Comparison of ENCODE assay signal across 2 cellular contexts in the genomic region with DNA sequence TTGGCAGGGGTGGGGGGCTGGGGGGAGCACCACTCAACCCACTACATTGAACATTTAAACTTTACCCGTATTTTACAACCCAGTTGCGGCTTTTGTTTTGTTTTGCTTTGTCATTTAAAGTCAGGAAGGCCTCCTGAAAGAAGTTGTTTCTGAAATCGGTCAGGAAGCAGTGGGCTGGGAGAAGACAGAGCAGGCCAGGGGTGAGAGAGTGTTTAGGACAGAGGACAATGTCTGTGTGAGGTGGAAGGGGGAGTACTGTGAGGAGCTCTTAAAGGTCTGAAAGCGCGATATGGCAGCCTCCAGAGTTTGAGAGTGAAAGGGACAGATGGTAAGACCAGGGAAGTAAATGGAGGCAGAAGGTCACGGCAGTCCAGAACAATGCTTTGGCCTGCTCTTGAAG.
TF ChIP-seq lines count a peak whose summit lies in the region.

No MANE protein-coding gene starts in this region.

TF ChIP-seq in GM23338, 12 proteins besides CTCF, POLR2A, EP300 and RAD21 (continues in another document):
- TF ChIP-seq POLR2AphosphoS5 (IDR thresholded peaks at IDR 0.05; ENCODE audit: low read depth) (no peak), ZNF331 (CRISPR knock-in tag; IDR thresholded peaks at IDR 0.05; ENCODE audit: low read depth) (no peak), STAT1 (IDR thresholded peaks at IDR 0.05; ENCODE audit: unreplicated experiment) (no peak), JUNB (IDR thresholded peaks at IDR 0.05; ENCODE audit: unreplicated experiment) (no peak), ZNF114 (CRISPR knock-in tag; IDR thresholded peaks at IDR 0.05) (no peak), CREB1 (CRISPR knock-in tag; IDR thresholded peaks at IDR 0.05; ENCODE audit: low read depth) (no peak), NANOG (IDR thresholded peaks at IDR 0.05; ENCODE audit: borderline replicate concordance) (no peak)
- TF ChIP-seq, protein P1, sequence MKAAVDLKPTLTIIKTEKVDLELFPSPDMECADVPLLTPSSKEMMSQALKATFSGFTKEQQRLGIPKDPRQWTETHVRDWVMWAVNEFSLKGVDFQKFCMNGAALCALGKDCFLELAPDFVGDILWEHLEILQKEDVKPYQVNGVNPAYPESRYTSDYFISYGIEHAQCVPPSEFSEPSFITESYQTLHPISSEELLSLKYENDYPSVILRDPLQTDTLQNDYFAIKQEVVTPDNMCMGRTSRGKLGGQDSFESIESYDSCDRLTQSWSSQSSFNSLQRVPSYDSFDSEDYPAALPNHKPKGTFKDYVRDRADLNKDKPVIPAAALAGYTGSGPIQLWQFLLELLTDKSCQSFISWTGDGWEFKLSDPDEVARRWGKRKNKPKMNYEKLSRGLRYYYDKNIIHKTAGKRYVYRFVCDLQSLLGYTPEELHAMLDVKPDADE (IDR thresholded peaks at IDR 0.05) = no peak
- TF ChIP-seq, protein P2, sequence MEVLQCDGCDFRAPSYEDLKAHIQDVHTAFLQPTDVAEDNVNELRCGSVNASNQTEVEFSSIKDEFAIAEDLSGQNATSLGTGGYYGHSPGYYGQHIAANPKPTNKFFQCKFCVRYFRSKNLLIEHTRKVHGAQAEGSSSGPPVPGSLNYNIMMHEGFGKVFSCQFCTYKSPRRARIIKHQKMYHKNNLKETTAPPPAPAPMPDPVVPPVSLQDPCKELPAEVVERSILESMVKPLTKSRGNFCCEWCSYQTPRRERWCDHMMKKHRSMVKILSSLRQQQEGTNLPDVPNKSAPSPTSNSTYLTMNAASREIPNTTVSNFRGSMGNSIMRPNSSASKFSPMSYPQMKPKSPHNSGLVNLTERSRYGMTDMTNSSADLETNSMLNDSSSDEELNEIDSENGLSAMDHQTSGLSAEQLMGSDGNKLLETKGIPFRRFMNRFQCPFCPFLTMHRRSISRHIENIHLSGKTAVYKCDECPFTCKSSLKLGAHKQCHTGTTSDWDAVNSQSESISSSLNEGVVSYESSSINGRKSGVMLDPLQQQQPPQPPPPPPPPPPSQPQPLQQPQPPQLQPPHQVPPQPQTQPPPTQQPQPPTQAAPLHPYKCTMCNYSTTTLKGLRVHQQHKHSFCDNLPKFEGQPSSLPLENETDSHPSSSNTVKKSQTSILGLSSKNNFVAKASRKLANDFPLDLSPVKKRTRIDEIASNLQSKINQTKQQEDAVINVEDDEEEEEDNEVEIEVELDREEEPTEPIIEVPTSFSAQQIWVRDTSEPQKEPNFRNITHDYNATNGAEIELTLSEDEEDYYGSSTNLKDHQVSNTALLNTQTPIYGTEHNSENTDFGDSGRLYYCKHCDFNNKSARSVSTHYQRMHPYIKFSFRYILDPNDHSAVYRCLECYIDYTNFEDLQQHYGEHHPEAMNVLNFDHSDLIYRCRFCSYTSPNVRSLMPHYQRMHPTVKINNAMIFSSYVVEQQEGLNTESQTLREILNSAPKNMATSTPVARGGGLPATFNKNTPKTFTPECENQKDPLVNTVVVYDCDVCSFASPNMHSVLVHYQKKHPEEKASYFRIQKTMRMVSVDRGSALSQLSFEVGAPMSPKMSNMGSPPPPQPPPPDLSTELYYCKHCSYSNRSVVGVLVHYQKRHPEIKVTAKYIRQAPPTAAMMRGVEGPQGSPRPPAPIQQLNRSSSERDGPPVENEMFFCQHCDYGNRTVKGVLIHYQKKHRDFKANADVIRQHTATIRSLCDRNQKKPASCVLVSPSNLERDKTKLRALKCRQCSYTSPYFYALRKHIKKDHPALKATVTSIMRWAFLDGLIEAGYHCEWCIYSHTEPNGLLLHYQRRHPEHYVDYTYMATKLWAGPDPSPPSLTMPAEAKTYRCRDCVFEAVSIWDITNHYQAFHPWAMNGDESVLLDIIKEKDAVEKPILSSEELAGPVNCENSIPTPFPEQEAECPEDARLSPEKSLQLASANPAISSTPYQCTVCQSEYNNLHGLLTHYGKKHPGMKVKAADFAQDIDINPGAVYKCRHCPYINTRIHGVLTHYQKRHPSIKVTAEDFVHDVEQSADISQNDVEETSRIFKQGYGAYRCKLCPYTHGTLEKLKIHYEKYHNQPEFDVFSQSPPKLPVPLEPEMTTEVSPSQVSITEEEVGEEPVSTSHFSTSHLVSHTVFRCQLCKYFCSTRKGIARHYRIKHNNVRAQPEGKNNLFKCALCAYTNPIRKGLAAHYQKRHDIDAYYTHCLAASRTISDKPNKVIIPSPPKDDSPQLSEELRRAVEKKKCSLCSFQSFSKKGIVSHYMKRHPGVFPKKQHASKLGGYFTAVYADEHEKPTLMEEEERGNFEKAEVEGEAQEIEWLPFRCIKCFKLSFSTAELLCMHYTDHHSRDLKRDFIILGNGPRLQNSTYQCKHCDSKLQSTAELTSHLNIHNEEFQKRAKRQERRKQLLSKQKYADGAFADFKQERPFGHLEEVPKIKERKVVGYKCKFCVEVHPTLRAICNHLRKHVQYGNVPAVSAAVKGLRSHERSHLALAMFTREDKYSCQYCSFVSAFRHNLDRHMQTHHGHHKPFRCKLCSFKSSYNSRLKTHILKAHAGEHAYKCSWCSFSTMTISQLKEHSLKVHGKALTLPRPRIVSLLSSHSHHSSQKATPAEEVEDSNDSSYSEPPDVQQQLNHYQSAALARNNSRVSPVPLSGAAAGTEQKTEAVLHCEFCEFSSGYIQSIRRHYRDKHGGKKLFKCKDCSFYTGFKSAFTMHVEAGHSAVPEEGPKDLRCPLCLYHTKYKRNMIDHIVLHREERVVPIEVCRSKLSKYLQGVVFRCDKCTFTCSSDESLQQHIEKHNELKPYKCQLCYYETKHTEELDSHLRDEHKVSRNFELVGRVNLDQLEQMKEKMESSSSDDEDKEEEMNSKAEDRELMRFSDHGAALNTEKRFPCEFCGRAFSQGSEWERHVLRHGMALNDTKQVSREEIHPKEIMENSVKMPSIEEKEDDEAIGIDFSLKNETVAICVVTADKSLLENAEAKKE (CRISPR knock-in tag; IDR thresholded peaks at IDR 0.05) = no peak
- TF ChIP-seq, protein P3, sequence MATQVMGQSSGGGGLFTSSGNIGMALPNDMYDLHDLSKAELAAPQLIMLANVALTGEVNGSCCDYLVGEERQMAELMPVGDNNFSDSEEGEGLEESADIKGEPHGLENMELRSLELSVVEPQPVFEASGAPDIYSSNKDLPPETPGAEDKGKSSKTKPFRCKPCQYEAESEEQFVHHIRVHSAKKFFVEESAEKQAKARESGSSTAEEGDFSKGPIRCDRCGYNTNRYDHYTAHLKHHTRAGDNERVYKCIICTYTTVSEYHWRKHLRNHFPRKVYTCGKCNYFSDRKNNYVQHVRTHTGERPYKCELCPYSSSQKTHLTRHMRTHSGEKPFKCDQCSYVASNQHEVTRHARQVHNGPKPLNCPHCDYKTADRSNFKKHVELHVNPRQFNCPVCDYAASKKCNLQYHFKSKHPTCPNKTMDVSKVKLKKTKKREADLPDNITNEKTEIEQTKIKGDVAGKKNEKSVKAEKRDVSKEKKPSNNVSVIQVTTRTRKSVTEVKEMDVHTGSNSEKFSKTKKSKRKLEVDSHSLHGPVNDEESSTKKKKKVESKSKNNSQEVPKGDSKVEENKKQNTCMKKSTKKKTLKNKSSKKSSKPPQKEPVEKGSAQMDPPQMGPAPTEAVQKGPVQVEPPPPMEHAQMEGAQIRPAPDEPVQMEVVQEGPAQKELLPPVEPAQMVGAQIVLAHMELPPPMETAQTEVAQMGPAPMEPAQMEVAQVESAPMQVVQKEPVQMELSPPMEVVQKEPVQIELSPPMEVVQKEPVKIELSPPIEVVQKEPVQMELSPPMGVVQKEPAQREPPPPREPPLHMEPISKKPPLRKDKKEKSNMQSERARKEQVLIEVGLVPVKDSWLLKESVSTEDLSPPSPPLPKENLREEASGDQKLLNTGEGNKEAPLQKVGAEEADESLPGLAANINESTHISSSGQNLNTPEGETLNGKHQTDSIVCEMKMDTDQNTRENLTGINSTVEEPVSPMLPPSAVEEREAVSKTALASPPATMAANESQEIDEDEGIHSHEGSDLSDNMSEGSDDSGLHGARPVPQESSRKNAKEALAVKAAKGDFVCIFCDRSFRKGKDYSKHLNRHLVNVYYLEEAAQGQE (IDR thresholded peaks at IDR 0.05; ENCODE audit: unreplicated experiment) = no peak

TF ChIP-seq in H1, 55 proteins besides CTCF, POLR2A, EP300 and RAD21:
- TF ChIP-seq CHD2 (IDR thresholded peaks at IDR 0.05; ENCODE audit: low read length) = no peak
- TF ChIP-seq, protein P4, sequence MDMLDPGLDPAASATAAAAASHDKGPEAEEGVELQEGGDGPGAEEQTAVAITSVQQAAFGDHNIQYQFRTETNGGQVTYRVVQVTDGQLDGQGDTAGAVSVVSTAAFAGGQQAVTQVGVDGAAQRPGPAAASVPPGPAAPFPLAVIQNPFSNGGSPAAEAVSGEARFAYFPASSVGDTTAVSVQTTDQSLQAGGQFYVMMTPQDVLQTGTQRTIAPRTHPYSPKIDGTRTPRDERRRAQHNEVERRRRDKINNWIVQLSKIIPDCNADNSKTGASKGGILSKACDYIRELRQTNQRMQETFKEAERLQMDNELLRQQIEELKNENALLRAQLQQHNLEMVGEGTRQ (IDR thresholded peaks at IDR 0.05; ENCODE audit: low read length) = no peak
- TF ChIP-seq, protein P5, sequence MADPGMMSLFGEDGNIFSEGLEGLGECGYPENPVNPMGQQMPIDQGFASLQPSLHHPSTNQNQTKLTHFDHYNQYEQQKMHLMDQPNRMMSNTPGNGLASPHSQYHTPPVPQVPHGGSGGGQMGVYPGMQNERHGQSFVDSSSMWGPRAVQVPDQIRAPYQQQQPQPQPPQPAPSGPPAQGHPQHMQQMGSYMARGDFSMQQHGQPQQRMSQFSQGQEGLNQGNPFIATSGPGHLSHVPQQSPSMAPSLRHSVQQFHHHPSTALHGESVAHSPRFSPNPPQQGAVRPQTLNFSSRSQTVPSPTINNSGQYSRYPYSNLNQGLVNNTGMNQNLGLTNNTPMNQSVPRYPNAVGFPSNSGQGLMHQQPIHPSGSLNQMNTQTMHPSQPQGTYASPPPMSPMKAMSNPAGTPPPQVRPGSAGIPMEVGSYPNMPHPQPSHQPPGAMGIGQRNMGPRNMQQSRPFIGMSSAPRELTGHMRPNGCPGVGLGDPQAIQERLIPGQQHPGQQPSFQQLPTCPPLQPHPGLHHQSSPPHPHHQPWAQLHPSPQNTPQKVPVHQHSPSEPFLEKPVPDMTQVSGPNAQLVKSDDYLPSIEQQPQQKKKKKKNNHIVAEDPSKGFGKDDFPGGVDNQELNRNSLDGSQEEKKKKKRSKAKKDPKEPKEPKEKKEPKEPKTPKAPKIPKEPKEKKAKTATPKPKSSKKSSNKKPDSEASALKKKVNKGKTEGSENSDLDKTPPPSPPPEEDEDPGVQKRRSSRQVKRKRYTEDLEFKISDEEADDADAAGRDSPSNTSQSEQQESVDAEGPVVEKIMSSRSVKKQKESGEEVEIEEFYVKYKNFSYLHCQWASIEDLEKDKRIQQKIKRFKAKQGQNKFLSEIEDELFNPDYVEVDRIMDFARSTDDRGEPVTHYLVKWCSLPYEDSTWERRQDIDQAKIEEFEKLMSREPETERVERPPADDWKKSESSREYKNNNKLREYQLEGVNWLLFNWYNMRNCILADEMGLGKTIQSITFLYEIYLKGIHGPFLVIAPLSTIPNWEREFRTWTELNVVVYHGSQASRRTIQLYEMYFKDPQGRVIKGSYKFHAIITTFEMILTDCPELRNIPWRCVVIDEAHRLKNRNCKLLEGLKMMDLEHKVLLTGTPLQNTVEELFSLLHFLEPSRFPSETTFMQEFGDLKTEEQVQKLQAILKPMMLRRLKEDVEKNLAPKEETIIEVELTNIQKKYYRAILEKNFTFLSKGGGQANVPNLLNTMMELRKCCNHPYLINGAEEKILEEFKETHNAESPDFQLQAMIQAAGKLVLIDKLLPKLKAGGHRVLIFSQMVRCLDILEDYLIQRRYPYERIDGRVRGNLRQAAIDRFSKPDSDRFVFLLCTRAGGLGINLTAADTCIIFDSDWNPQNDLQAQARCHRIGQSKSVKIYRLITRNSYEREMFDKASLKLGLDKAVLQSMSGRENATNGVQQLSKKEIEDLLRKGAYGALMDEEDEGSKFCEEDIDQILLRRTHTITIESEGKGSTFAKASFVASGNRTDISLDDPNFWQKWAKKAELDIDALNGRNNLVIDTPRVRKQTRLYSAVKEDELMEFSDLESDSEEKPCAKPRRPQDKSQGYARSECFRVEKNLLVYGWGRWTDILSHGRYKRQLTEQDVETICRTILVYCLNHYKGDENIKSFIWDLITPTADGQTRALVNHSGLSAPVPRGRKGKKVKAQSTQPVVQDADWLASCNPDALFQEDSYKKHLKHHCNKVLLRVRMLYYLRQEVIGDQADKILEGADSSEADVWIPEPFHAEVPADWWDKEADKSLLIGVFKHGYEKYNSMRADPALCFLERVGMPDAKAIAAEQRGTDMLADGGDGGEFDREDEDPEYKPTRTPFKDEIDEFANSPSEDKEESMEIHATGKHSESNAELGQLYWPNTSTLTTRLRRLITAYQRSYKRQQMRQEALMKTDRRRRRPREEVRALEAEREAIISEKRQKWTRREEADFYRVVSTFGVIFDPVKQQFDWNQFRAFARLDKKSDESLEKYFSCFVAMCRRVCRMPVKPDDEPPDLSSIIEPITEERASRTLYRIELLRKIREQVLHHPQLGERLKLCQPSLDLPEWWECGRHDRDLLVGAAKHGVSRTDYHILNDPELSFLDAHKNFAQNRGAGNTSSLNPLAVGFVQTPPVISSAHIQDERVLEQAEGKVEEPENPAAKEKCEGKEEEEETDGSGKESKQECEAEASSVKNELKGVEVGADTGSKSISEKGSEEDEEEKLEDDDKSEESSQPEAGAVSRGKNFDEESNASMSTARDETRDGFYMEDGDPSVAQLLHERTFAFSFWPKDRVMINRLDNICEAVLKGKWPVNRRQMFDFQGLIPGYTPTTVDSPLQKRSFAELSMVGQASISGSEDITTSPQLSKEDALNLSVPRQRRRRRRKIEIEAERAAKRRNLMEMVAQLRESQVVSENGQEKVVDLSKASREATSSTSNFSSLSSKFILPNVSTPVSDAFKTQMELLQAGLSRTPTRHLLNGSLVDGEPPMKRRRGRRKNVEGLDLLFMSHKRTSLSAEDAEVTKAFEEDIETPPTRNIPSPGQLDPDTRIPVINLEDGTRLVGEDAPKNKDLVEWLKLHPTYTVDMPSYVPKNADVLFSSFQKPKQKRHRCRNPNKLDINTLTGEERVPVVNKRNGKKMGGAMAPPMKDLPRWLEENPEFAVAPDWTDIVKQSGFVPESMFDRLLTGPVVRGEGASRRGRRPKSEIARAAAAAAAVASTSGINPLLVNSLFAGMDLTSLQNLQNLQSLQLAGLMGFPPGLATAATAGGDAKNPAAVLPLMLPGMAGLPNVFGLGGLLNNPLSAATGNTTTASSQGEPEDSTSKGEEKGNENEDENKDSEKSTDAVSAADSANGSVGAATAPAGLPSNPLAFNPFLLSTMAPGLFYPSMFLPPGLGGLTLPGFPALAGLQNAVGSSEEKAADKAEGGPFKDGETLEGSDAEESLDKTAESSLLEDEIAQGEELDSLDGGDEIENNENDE (IDR thresholded peaks at IDR 0.05; ENCODE audit: insufficient replicate concordance, low read length) = no peak
- TF ChIP-seq KDM5A (IDR thresholded peaks at IDR 0.05; ENCODE audit: low read length) = no peak
